ENCODE assay signal across 8 cellular contexts in genomic region chr11:16986434-16987204, GRCh38. TPM values are rescaled to one million over a fixed set of nuclear protein-coding genes. Genes with fewer than 3 reads are reported as not detected.
DNase-seq lines count a peak whose midpoint lies in the region; ATAC-seq and TF ChIP-seq lines count a peak whose summit lies in the region.

No MANE protein-coding gene starts in this region.

- TF ChIP-seq CTCF in GM13976 (IDR thresholded peaks at IDR 0.05; ENCODE audit: borderline replicate concordance, control extremely low read depth, extremely low read depth, insufficient read depth, missing control alignments): no peak
- no peak for TF ChIP-seq CTCF in KMS-11 (conservative IDR thresholded peaks at IDR 0.05; ENCODE audit: low read depth, low read length)
- no peak for TF ChIP-seq CTCF in testis (IDR thresholded peaks at IDR 0.05)

- H3K36me3 ChIP-seq in KMS-11 (ENCODE audit: insufficient read depth): no peaks in the 10 kb centered on the region
- no peaks in the 10 kb centered on the region for H3K36me3 ChIP-seq in mesenchymal stem cell (ENCODE audit: control insufficient read depth in 1 of 2, insufficient read depth in 2 of 2, low read depth in 1 of 2, low read length in 2 of 2)
- H3K36me3 ChIP-seq in testis (ENCODE audit: low read depth, missing control alignments): no peaks in the 10 kb centered on the region

- H4K91ac ChIP-seq in mesenchymal stem cell (ENCODE audit: low read length): no peak overlapping the region

- H3K9ac ChIP-seq in KMS-11 (no peak overlapping the region), mesenchymal stem cell (ENCODE audit: low read length) (no peak overlapping the region)

- H2BK12ac ChIP-seq in mesenchymal stem cell (ENCODE audit: low read length in 2 of 2): no peak overlapping the region

- no peak overlapping the region for H3K18ac ChIP-seq in mesenchymal stem cell (ENCODE audit: low read depth in 1 of 2, low read length in 2 of 2)

- H3K27me3 ChIP-seq in KMS-11 (ENCODE audit: insufficient read depth, low read depth) (no peaks in the 10 kb centered on the region), mesenchymal stem cell (ENCODE audit: control insufficient read depth in 1 of 2, insufficient read depth in 1 of 2, low read length in 2 of 2) (peaks cover 0 to 8% of the 10 kb centered on the region in 2 experiments), testis (no peaks in the 10 kb centered on the region)

- in situ Hi-C loops in GM13976 (cut with MboI; ENCODE audit: low sequenced_read_pairs, unreplicated experiment): no loop called here

- H2BK15ac ChIP-seq in mesenchymal stem cell (ENCODE audit: low read depth, poor library complexity, severe bottlenecking): no peak overlapping the region

- H3K4me2 ChIP-seq in KMS-11 (peak overlapping the region; percentile 64), mesenchymal stem cell (ENCODE audit: low read length, poor library complexity, severe bottlenecking) (no peak overlapping the region)

- ATAC-seq in GM21529 (IDR thresholded peaks at IDR 0.05; ENCODE audit: unreplicated experiment): peak; percentile 96

- intact Hi-C loops in testis (cut with DNase I; ENCODE audit: low total_unique reads): no loop called here

- no peak overlapping the region for H2BK5ac ChIP-seq in mesenchymal stem cell (ENCODE audit: low read depth, low read length, poor library complexity, severe bottlenecking)

- H2BK120ac ChIP-seq in mesenchymal stem cell (ENCODE audit: low read depth, low read length): no peak overlapping the region

- H3K4ac ChIP-seq in mesenchymal stem cell (ENCODE audit: low read depth in 1 of 2, low read length in 2 of 2): no peak overlapping the region

- no peaks in the 10 kb centered on the region for H3K79me2 ChIP-seq in KMS-11 (ENCODE audit: insufficient read depth, low read depth)

- peaks cover 6% of the 10 kb centered on the region for H3K79me1 ChIP-seq in mesenchymal stem cell (replicated peaks; ENCODE audit: low read length, poor library complexity, severe bottlenecking)

- H3K14ac ChIP-seq in mesenchymal stem cell (ENCODE audit: low read length in 2 of 2): no peak overlapping the region

- no peak overlapping the region for H3K4me3 ChIP-seq in KMS-11 (IDR thresholded peaks at IDR 0.05; ENCODE audit: insufficient read depth, low read depth, low read length)
- no peak overlapping the region for H3K4me3 ChIP-seq in mesenchymal stem cell (ENCODE audit: insufficient read depth in 1 of 2, low read depth in 1 of 2, low read length in 2 of 2)
- H3K4me3 ChIP-seq in testis: no peak overlapping the region

- TF ChIP-seq POLR2A in testis (IDR thresholded peaks at IDR 0.05) (no peak), erythroblast (IDR thresholded peaks at IDR 0.05; ENCODE audit: low read length) (no peak)

- no peaks in the 10 kb centered on the region for H4K20me1 ChIP-seq in KMS-11 (ENCODE audit: insufficient read depth)

- peak overlapping the region; percentile 28 for H2AK5ac ChIP-seq in mesenchymal stem cell (ENCODE audit: low read length, severe bottlenecking)

- H2AFZ ChIP-seq in KMS-11 (ENCODE audit: low read depth) (no peak overlapping the region), mesenchymal stem cell (ENCODE audit: low read depth, low read length) (no peak overlapping the region)

- peak; percentile 82 for DNase-seq in GM13976 (ENCODE audit: low spot score)
- peak; percentile 27 for DNase-seq in activated T-cell treated with anti-CD3 and anti-CD28 coated beads, Interleukin-2, amount 50 U/mL, for 1 hour
- no peak for DNase-seq in mesenchymal stem cell
- peak; percentile 45 for DNase-seq in testis
- DNase-seq in DMS114 treated with DMSO at 0.1 percent for 48 hours (lab: John Stamatoyannopoulos, UW; ENCODE audit: unreplicated experiment): no peak
- no peak for DNase-seq in erythroblast (lab: John Stamatoyannopoulos, UW)

- H3K23ac ChIP-seq in mesenchymal stem cell (ENCODE audit: low read length in 2 of 2): no peak overlapping the region

- H3K4me1 ChIP-seq in KMS-11 (ENCODE audit: low read depth, poor library complexity, severe bottlenecking) (peaks cover 80% of the 10 kb centered on the region), mesenchymal stem cell (ENCODE audit: control insufficient read depth, insufficient read depth, low read depth, low read length) (peaks cover 33% of the 10 kb centered on the region), testis (peaks cover 31% of the 10 kb centered on the region)

- WGBS in mesenchymal stem cell: 75% methylated on average over 5 of the region's 5 CpGs
- 44 to 49% methylated on average over 4 to 5 of the region's 5 CpGs for WGBS in testis, 2 donors

- H3K27ac ChIP-seq in KMS-11 (peak overlapping the region; percentile 15; the same call in 1 of the 2 replicates), mesenchymal stem cell (ENCODE audit: low read length, poor library complexity, severe bottlenecking) (peak overlapping the region; percentile 6), testis (peak overlapping the region; percentile 18 to 44)

- H3K9me3 ChIP-seq in mesenchymal stem cell (ENCODE audit: control insufficient read depth, low read length) (no peaks in the 10 kb centered on the region), testis (no peaks in the 10 kb centered on the region)

- no peak overlapping the region for H4K8ac ChIP-seq in mesenchymal stem cell (ENCODE audit: low read length)

RNA-seq across cellular contexts. Expression of gene PLEKHA7, which starts 27.6 kb away (rescaled TPM):
- 0.52 TPM for polyA plus RNA-seq in mesenchymal stem cell (2013, experiment 1 of 2)
- polyA plus RNA-seq in mesenchymal stem cell (2013, experiment 2 of 2): 0.56 TPM
- total RNA-seq in testis: 10 to 100 TPM; 63.9 to 64.9 TPM
- polyA plus RNA-seq in testis (ENCODE audit: insufficient read depth, low read depth, low replicate concordance): 33.0 TPM

Comparison
In these comparisons a context has a peak if more than half of its experiments do, and no peak if none do; other contexts are left out.
1. DNase-seq: peak in GM13976 (single experiment), activated T-cell treated with anti-CD3 and anti-CD28 coated beads, Interleukin-2, amount 50 U/mL, for 1 hour (single experiment) and testis (single experiment); none in mesenchymal stem cell (single experiment), DMS114 treated with DMSO at 0.1 percent for 48 hours (single experiment) and erythroblast (0 of 2).
2. Peak in every context shown above with its lines, with median percentiles within 50 percentile points of each other: H3K27ac ChIP-seq.